In the genomic region with DNA sequence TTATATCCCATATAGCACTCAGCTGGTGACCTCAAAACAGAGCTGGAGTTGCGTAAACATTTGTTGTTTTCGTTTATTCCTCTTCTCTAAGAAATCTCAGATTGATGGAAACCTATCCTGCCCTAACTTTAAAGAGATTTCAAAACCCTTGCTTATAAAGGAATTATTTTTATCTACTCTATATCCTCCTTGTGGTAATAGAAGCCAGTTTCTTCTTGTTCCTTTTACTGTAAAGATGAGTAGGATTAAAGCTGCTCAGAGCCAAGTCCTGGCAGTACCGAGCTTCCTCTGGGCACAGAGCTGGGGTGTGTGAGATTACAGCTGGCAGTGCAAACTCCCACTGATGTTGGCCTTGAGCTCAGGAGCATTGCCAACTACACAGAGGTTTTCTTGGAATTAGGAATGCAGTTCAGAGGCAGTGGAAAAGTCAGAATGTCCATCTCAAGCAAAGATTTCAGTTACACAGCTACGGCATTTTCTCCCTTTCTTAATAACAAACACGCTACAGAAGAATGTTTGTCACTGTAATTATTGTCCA, we compare ENCODE assay signal across 1 cellular context.
TF ChIP-seq lines count a peak whose summit lies in the region.

No MANE protein-coding gene starts in this region.

TF ChIP-seq in IMR-90, 13 proteins besides CTCF, POLR2A, EP300 and RAD21:
- TF ChIP-seq, protein P1, sequence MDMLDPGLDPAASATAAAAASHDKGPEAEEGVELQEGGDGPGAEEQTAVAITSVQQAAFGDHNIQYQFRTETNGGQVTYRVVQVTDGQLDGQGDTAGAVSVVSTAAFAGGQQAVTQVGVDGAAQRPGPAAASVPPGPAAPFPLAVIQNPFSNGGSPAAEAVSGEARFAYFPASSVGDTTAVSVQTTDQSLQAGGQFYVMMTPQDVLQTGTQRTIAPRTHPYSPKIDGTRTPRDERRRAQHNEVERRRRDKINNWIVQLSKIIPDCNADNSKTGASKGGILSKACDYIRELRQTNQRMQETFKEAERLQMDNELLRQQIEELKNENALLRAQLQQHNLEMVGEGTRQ (IDR thresholded peaks at IDR 0.05; ENCODE audit: low read depth, low read length) = no peak
- TF ChIP-seq MAFK (IDR thresholded peaks at IDR 0.05; ENCODE audit: low read depth, low read length) (no peak), MAZ (IDR thresholded peaks at IDR 0.05; ENCODE audit: borderline replicate concordance, low read depth, low read length) (no peak), CEBPB (IDR thresholded peaks at IDR 0.05; ENCODE audit: low read depth, low read length) (peak; percentile 41; the same call in 1 of the 2 replicates), ELK1 (IDR thresholded peaks at IDR 0.05; ENCODE audit: borderline replicate concordance, low read depth, low read length) (no peak), BHLHE40 (IDR thresholded peaks at IDR 0.05; ENCODE audit: low read depth, low read length) (no peak), CHD1 (IDR thresholded peaks at IDR 0.05; ENCODE audit: low read depth, low read length) (no peak), RFX5 (IDR thresholded peaks at IDR 0.05; ENCODE audit: low read depth, low read length) (no peak)
